In the genomic region with DNA sequence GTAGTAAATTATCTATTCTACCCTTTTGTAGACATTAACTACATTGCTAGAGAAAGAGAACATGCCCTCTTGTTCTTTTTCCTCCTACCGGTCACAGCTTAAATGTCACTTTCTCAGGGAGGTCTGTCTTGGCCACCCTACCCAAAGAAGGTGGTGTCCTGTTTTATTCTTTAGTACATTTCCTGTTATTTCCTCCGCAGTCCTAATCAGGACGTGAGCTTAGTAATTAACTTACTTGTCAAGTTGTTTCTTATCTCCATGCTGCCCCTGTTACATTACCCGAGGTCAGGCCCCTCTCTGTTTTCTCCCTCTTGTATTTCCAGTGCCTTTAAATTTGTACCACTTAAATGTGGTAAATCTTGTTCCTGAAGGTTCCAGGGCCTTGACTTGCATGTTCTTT, we compare ENCODE assay signal across 9 cellular contexts.
DNase-seq lines count a peak whose midpoint lies in the region; ATAC-seq, FAIRE-seq and TF ChIP-seq lines count a peak whose summit lies in the region.
"Had no signal": no experiment of that assay in that cellular context is flagged by ENCODE, and none has a peak within 500 bp of the region (broad histone marks: within the 10 kb centered on the region; RNA-seq: fewer than 3 reads in every experiment).

No MANE protein-coding gene starts in this region.

- H3K27me3 ChIP-seq in CD4-positive, CD25-positive, alpha-beta regulatory T cell (ENCODE audit: control insufficient read depth, insufficient read depth, low read length), result peaks cover 9% of the 10 kb centered on the region
- no peaks in the 10 kb centered on the region for H3K27me3 ChIP-seq in ascending aorta
- H3K27me3 ChIP-seq in tibial nerve, result no peaks in the 10 kb centered on the region

- intact Hi-C loops in ascending aorta (cut with DNase I), result no loop called here

- H3K4me3 Mint-ChIP-seq in CD4-positive, CD25-positive, alpha-beta regulatory T cell, result peak overlapping the region; percentile 15 to 82 (median 47)

- peaks cover 10 to 23% (median 18%) of the 10 kb centered on the region in 4 donors for H3K4me1 Mint-ChIP-seq in CD4-positive, CD25-positive, alpha-beta regulatory T cell

- H3K27ac ChIP-seq in CD4-positive, CD25-positive, alpha-beta regulatory T cell (ENCODE audit: insufficient read depth, low read length, poor library complexity, severe bottlenecking), result peak overlapping the region; percentile 53
- H3K27ac ChIP-seq in ascending aorta (peak overlapping the region; percentile 29 to 43), tibial nerve (peak overlapping the region in 2 of 4 donors; percentile 4 to 57)

- WGBS in tibial nerve, 2 donors, result 54 to 60% methylated on average over 4 of the region's 4 CpGs

- peaks cover 16% of the 10 kb centered on the region for H3K4me1 ChIP-seq in CD4-positive, CD25-positive, alpha-beta regulatory T cell (ENCODE audit: control insufficient read depth, insufficient read depth, low read length, poor library complexity, severe bottlenecking)
- peaks cover 12 to 23% of the 10 kb centered on the region in 2 donors for H3K4me1 ChIP-seq in ascending aorta
- H3K4me1 ChIP-seq in tibial nerve, result peaks cover 0 to 31% (median 0%) of the 10 kb centered on the region in 4 donors

- TF ChIP-seq CTCF in ascending aorta (IDR thresholded peaks at IDR 0.05) (no peak), tibial nerve (IDR thresholded peaks at IDR 0.05) (no peak)

- no peaks in the 10 kb centered on the region for H3K9me3 ChIP-seq in CD4-positive, CD25-positive, alpha-beta regulatory T cell (ENCODE audit: control insufficient read depth in 2 of 2, low read length in 2 of 2)
- H3K9me3 ChIP-seq in ascending aorta (no peaks in the 10 kb centered on the region), tibial nerve (no peaks in the 10 kb centered on the region)

- DNase-seq in CD4-positive, CD25-positive, alpha-beta regulatory T cell, result peak in 2 of 3 donors; percentile 3 to 50
- DNase-seq in GM19239 (ENCODE audit: insufficient read length, low spot score) (peak; percentile 27), ascending aorta (ENCODE audit: low spot score in 2 of 2) (no peak), RKO (ENCODE audit: low spot score) (no peak), tibial nerve (ENCODE audit: low spot score in 2 of 2) (no peak), NCI-H2196 treated with DMSO at 0.1 percent for 48 hours (lab: John Stamatoyannopoulos, UW; ENCODE audit: unreplicated experiment) (no peak), NK-92 (lab: John Stamatoyannopoulos, UW; ENCODE audit: unreplicated experiment) (no peak)

- H3K36me3 Mint-ChIP-seq in CD4-positive, CD25-positive, alpha-beta regulatory T cell, result no peaks in the 10 kb centered on the region

- H3K36me3 ChIP-seq in CD4-positive, CD25-positive, alpha-beta regulatory T cell (ENCODE audit: control insufficient read depth, insufficient read depth, low read length), result no peaks in the 10 kb centered on the region
- H3K36me3 ChIP-seq in ascending aorta (no peaks in the 10 kb centered on the region), tibial nerve (no peaks in the 10 kb centered on the region)

- H3K27me3 Mint-ChIP-seq in CD4-positive, CD25-positive, alpha-beta regulatory T cell, result no peaks in the 10 kb centered on the region

- peak overlapping the region; percentile 58 for H3K4me3 ChIP-seq in CD4-positive, CD25-positive, alpha-beta regulatory T cell (ENCODE audit: low read depth, low read length)
- H3K4me3 ChIP-seq in ascending aorta, result no peak overlapping the region
- no peak overlapping the region for H3K4me3 ChIP-seq in tibial nerve

- no peaks in the 10 kb centered on the region for H3K9me3 Mint-ChIP-seq in CD4-positive, CD25-positive, alpha-beta regulatory T cell

- H3K27ac Mint-ChIP-seq in CD4-positive, CD25-positive, alpha-beta regulatory T cell, result peak overlapping the region; percentile 86 to 96 (median 86)

- TF ChIP-seq EP300 in tibial nerve (IDR thresholded peaks at IDR 0.05), result no peak

- peak; percentile 96 for FAIRE-seq in GM19239 (lab: Jason Lieb, UNC)
- FAIRE-seq: urothelium cell line had no signal

- peak; percentile 29 to 58 for ATAC-seq in CD4-positive, CD25-positive, alpha-beta regulatory T cell (ENCODE audit: low read depth in 2 of 2)
- ATAC-seq in HG03066 (IDR thresholded peaks at IDR 0.05; ENCODE audit: low read depth, unreplicated experiment), result peak; percentile 21

- no peak for TF ChIP-seq POLR2A in tibial nerve (IDR thresholded peaks at IDR 0.05)

Comparison
In these comparisons a context has a peak if more than half of its experiments do, and no peak if none do; other contexts are left out.
1. DNase-seq: peak in CD4-positive, CD25-positive, alpha-beta regulatory T cell (2 of 3) and GM19239 (single experiment); none in ascending aorta (0 of 2), RKO (single experiment), tibial nerve (0 of 2), NCI-H2196 treated with DMSO at 0.1 percent for 48 hours (single experiment) and NK-92 (single experiment).